Comparison of ENCODE assay signal across 20 cellular contexts in genomic region chr1:221200464-221200863, GRCh38.
A peak's percentile ranks its signal among the peaks of the same experiment; 100 is the strongest.
DNase-seq lines count a peak whose midpoint lies in the region; ATAC-seq lines count a peak whose summit lies in the region.
"Had no signal": no experiment of that assay in that cellular context is flagged by ENCODE, and none has a peak within 500 bp of the region (broad histone marks: within the 10 kb centered on the region; RNA-seq: fewer than 3 reads in every experiment).

No MANE protein-coding gene starts in this region.

- H3K9me3 Mint-ChIP-seq in activated T-helper 17 cell treated with anti-CD3 and anti-CD28 coated beads, Interleukin-2, amount 50 U/mL, for 72 hours, result peaks cover 4% of the 10 kb centered on the region
- peaks cover 2% of the 10 kb centered on the region for H3K9me3 Mint-ChIP-seq in activated CD4-positive, alpha-beta memory T cell treated with anti-CD3 and anti-CD28 coated beads for 36 hours
- H3K9me3 Mint-ChIP-seq: activated naive CD4-positive, alpha-beta T cell treated with anti-CD3 and anti-CD28 coated beads for 36 hours had no signal

- intact Hi-C loops in activated CD4-positive, alpha-beta memory T cell treated with anti-CD3 and anti-CD28 coated beads for 36 hours (cut with micrococcal nuclease), result loop anchor here (5.0 kb wide), 1 partner anchor 237 kb away; no protein-coding TSS in a partner anchor

- H3K4me1 Mint-ChIP-seq in activated T-helper 17 cell treated with anti-CD3 and anti-CD28 coated beads, Interleukin-2, amount 50 U/mL, for 72 hours, result no peaks in the 10 kb centered on the region
- H3K4me1 Mint-ChIP-seq in activated CD4-positive, alpha-beta memory T cell treated with anti-CD3 and anti-CD28 coated beads for 36 hours (ENCODE audit: low read depth), result no peaks in the 10 kb centered on the region
- H3K4me1 Mint-ChIP-seq: CD4-positive, CD25-positive, alpha-beta regulatory T cell had no signal

- no peaks in the 10 kb centered on the region for H3K36me3 Mint-ChIP-seq in activated T-helper 17 cell treated with anti-CD3 and anti-CD28 coated beads, Interleukin-2, amount 50 U/mL, for 72 hours (ENCODE audit: low read depth)
- H3K36me3 Mint-ChIP-seq in activated CD4-positive, alpha-beta memory T cell treated with anti-CD3 and anti-CD28 coated beads for 36 hours, result no peaks in the 10 kb centered on the region
- H3K36me3 Mint-ChIP-seq: CD4-positive, CD25-positive, alpha-beta regulatory T cell; type B pancreatic cell had no signal

- H3K27me3 Mint-ChIP-seq in activated T-helper 17 cell treated with anti-CD3 and anti-CD28 coated beads, Interleukin-2, amount 50 U/mL, for 72 hours, result peaks cover 6% of the 10 kb centered on the region
- H3K27me3 Mint-ChIP-seq in activated CD4-positive, alpha-beta memory T cell treated with anti-CD3 and anti-CD28 coated beads for 36 hours, result peaks cover 4% of the 10 kb centered on the region

- POLR2A ChIA-PET in activated CD4-positive, alpha-beta memory T cell treated with anti-CD3 and anti-CD28 coated beads for 36 hours (lab: Charles Lee), result no interaction called here

- DNase-seq in AG08396 (ENCODE audit: low spot score) (no peak), SW480 (ENCODE audit: low spot score) (no peak)
- no peak for DNase-seq in activated CD4-positive, alpha-beta memory T cell treated with anti-CD3 and anti-CD28 coated beads for 36 hours
- DNase-seq: activated CD4-positive, alpha-beta T cell treated with anti-CD3 and anti-CD28 coated beads, Interleukin-2, amount 50 U/mL, for 48 hours; activated naive CD4-positive, alpha-beta T cell treated with anti-CD3 and anti-CD28 coated beads for 36 hours; CD4-positive, CD25-positive, alpha-beta regulatory T cell; cerebellar nuclear complex; DMS 273 treated with DMSO at 0.1 percent for 48 hours; effector CD8-positive, alpha-beta T cell; hypothalamus; NCI-H1105; NCI-H524; SK-N-SH; small intestine had no signal

- no peak overlapping the region for H3K4me3 Mint-ChIP-seq in activated T-helper 17 cell treated with anti-CD3 and anti-CD28 coated beads, Interleukin-2, amount 50 U/mL, for 72 hours
- H3K4me3 Mint-ChIP-seq in activated CD4-positive, alpha-beta memory T cell treated with anti-CD3 and anti-CD28 coated beads for 36 hours, result no peak overlapping the region
- H3K4me3 Mint-ChIP-seq: activated naive CD4-positive, alpha-beta T cell treated with anti-CD3 and anti-CD28 coated beads for 36 hours; CD4-positive, CD25-positive, alpha-beta regulatory T cell; type B pancreatic cell had no signal

- H3K27ac Mint-ChIP-seq in activated T-helper 17 cell treated with anti-CD3 and anti-CD28 coated beads, Interleukin-2, amount 50 U/mL, for 72 hours, result no peak overlapping the region
- no peak overlapping the region for H3K27ac Mint-ChIP-seq in activated CD4-positive, alpha-beta memory T cell treated with anti-CD3 and anti-CD28 coated beads for 36 hours
- H3K27ac Mint-ChIP-seq: activated naive CD4-positive, alpha-beta T cell treated with anti-CD3 and anti-CD28 coated beads for 36 hours; CD4-positive, CD25-positive, alpha-beta regulatory T cell; type B pancreatic cell had no signal

- peak; percentile 71 for ATAC-seq in GM18858 (IDR thresholded peaks at IDR 0.05; ENCODE audit: unreplicated experiment)
- ATAC-seq in GM19468 (IDR thresholded peaks at IDR 0.05; ENCODE audit: extremely low read depth, unreplicated experiment), result peak; percentile 37
- ATAC-seq in HG02973 (IDR thresholded peaks at IDR 0.05; ENCODE audit: unreplicated experiment), result peak; percentile 76
- ATAC-seq in activated T-helper 17 cell treated with anti-CD3 and anti-CD28 coated beads, Interleukin-2, amount 50 U/mL, for 72 hours (replicated peaks), result peak; percentile 60
- ATAC-seq in GM21447 (IDR thresholded peaks at IDR 0.05; ENCODE audit: unreplicated experiment), result no peak

- CTCF ChIA-PET in activated CD4-positive, alpha-beta memory T cell treated with anti-CD3 and anti-CD28 coated beads for 36 hours (lab: Charles Lee), result no interaction called here
